In the genomic region with DNA sequence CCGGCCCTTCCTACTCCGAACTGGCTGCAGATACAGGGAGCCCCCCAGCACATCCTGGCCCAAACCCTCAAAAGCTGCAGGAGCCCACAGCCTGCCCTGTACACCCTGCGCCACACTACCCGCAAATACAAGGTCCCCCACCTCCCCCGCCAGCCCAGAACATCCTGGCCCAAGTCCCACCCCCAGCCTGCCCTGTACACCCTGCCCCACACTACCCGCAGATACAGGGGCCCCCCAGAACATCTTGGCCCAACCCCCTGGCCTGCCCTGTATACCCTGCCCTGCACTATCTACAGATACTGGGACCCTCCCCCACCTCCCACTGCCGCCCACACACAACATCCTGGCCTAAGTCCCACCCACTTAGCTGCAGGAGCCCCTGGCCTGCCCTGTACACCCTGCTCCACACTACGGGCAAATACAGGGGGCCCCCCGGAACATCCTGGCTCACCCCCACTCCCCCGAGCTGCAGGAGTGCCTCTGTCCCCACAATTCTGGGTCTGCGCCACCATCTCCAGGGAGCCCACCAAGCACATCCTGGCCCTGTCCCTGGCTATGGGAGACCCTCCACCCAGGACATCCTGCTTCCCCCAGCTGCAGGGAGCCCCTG, we compare ENCODE assay signal across 10 cellular contexts. TPM values are rescaled to one million over a fixed set of nuclear protein-coding genes. Genes with fewer than 3 reads are reported as not detected.
A peak's percentile ranks its signal among the peaks of the same experiment; 100 is the strongest.
DNase-seq lines count a peak whose midpoint lies in the region; ATAC-seq, FAIRE-seq and TF ChIP-seq lines count a peak whose summit lies in the region.
"Had no signal": no experiment of that assay in that cellular context is flagged by ENCODE, and none has a peak within 500 bp of the region (broad histone marks: within the 10 kb centered on the region; RNA-seq: fewer than 3 reads in every experiment).

No MANE protein-coding gene starts in this region.

- H3K27me3 ChIP-seq in HCT116 (ENCODE audit: insufficient read depth, low read length) (no peaks in the 10 kb centered on the region), iPS-20b (ENCODE audit: insufficient read depth, low read length) (no peaks in the 10 kb centered on the region), spleen (replicated peaks in 1 of 7) (no peaks in the 10 kb centered on the region)

- H3K9me3 Mint-ChIP-seq in activated CD8-positive, alpha-beta T cell treated with anti-CD3 and anti-CD28 coated beads, Interleukin-2, amount 10 ng/mL, durations not matched to agents 7 days and 5 days (ENCODE audit: insufficient read depth) = no peaks in the 10 kb centered on the region

- intact Hi-C loops in HCT116 (cut with micrococcal nuclease) (no loop called here), spleen (cut with DNase I; ENCODE audit: low total_unique reads) (no loop called here)

- H3K9me2 ChIP-seq in HCT116 (ENCODE audit: insufficient read depth) = no peaks in the 10 kb centered on the region

- peaks cover 20% of the 10 kb centered on the region for H3K36me3 Mint-ChIP-seq in activated CD8-positive, alpha-beta T cell treated with anti-CD3 and anti-CD28 coated beads, Interleukin-2, amount 10 ng/mL, durations not matched to agents 7 days and 5 days (ENCODE audit: low read depth)

- TF ChIP-seq POLR2A in HCT116 (IDR thresholded peaks at IDR 0.05; ENCODE audit: borderline replicate concordance, extremely low read depth, insufficient read depth, insufficient read length) (no peak), spleen (IDR thresholded peaks at IDR 0.05) (no peak), H54 (IDR thresholded peaks at IDR 0.05; ENCODE audit: low read depth, low read length) (no peak)

- no peak for TF ChIP-seq CTCF in HCT116 (IDR thresholded peaks at IDR 0.05 in 2 of 3, conservative IDR thresholded peaks at IDR 0.05 in 1 of 3; ENCODE audit: borderline replicate concordance in 1 of 3, insufficient read depth in 1 of 3, low read depth in 2 of 3, low read length in 2 of 3)
- no peak for TF ChIP-seq CTCF in spleen (IDR thresholded peaks at IDR 0.05 in 8 of 11, conservative IDR thresholded peaks at IDR 0.05 in 3 of 11)

- H3K27me3 Mint-ChIP-seq in activated CD8-positive, alpha-beta T cell treated with anti-CD3 and anti-CD28 coated beads, Interleukin-2, amount 10 ng/mL, durations not matched to agents 7 days and 5 days (ENCODE audit: low read depth) = no peaks in the 10 kb centered on the region

- DNase-seq in HCT116 (ENCODE audit: low read depth, low spot score) (no peak), spleen (peak; percentile 81), NCI-H1436 treated with DMSO at 0.1 percent for 48 hours (lab: John Stamatoyannopoulos, UW) (no peak), H54 (ENCODE audit: insufficient read length, low spot score) (no peak), NCI-H1930 (lab: John Stamatoyannopoulos, UW) (no peak)
- no peak for DNase-seq in activated CD8-positive, alpha-beta T cell treated with anti-CD3 and anti-CD28 coated beads, Interleukin-2, amount 10 ng/mL, durations not matched to agents 7 days and 5 days
- DNase-seq: effector CD8-positive, alpha-beta T cell; NCI-H1092 had no signal

- peaks cover 7% of the 10 kb centered on the region; the same call in 1 of the 2 replicates for H4K20me1 ChIP-seq in HCT116 (ENCODE audit: insufficient read depth)

- no peak for ATAC-seq in HCT116
- ATAC-seq in activated CD8-positive, alpha-beta T cell treated with anti-CD3 and anti-CD28 coated beads, Interleukin-2, amount 10 ng/mL, durations not matched to agents 7 days and 5 days = peak; percentile 27
- ATAC-seq in GM18511 (IDR thresholded peaks at IDR 0.05; ENCODE audit: unreplicated experiment) = no peak

- H2AFZ ChIP-seq in HCT116 (ENCODE audit: low read depth, low read length, poor library complexity, severe bottlenecking) = no peak overlapping the region

- POLR2A ChIA-PET in HCT116 (lab: Charles Lee) = interaction anchor here (1.0 kb wide), 1 partner anchor 9 kb away, joined by 4 read pairs; the partner anchor contains the start of gene LPCAT1
- POLR2A ChIA-PET in activated CD8-positive, alpha-beta T cell treated with anti-CD3 and anti-CD28 coated beads, Interleukin-2, amount 10 ng/mL, durations not matched to agents 7 days and 5 days (lab: Charles Lee) = no interaction called here

- H3K36me3 ChIP-seq in HCT116 (ENCODE audit: control insufficient read depth in 1 of 2, insufficient read depth in 2 of 2, low read length in 2 of 2) (peaks cover 11 to 31% of the 10 kb centered on the region in 2 experiments; a peak in 3 of 4 replicates), iPS-20b (ENCODE audit: insufficient read depth, low read depth, low read length) (peaks cover 83% of the 10 kb centered on the region), spleen (peaks cover 0 to 92% (median 55%) of the 10 kb centered on the region in 6 donors)

- no TSS peak for BruUV-seq in HCT116 (replicated peaks; lab: Mats Ljungman, UMichigan)

- H3K4me3 Mint-ChIP-seq in activated CD8-positive, alpha-beta T cell treated with anti-CD3 and anti-CD28 coated beads, Interleukin-2, amount 10 ng/mL, durations not matched to agents 7 days and 5 days = no peak overlapping the region

- peaks cover 98% of the 10 kb centered on the region for H3K79me2 ChIP-seq in HCT116 (ENCODE audit: insufficient read depth, low read length)

- CTCF ChIA-PET in HCT116 (lab: Charles Lee) = no interaction called here
- CTCF ChIA-PET in activated CD8-positive, alpha-beta T cell treated with anti-CD3 and anti-CD28 coated beads, Interleukin-2, amount 10 ng/mL, durations not matched to agents 7 days and 5 days (lab: Charles Lee) = no interaction called here

- H3K27ac Mint-ChIP-seq in activated CD8-positive, alpha-beta T cell treated with anti-CD3 and anti-CD28 coated beads, Interleukin-2, amount 10 ng/mL, durations not matched to agents 7 days and 5 days = no peak overlapping the region

- H3K9me3 ChIP-seq in HCT116 (ENCODE audit: control insufficient read depth in 1 of 2, insufficient read depth in 1 of 2, low read depth in 1 of 2, low read length in 2 of 2) (no peaks in the 10 kb centered on the region), iPS-20b (ENCODE audit: insufficient read depth, low read depth, low read length) (no peaks in the 10 kb centered on the region), spleen (no peaks in the 10 kb centered on the region)

- WGBS in spleen, 5 donors = 71 to 88% (median 74%) methylated on average over 9 to 11 of the region's 11 CpGs

- H3K4me1 Mint-ChIP-seq in activated CD8-positive, alpha-beta T cell treated with anti-CD3 and anti-CD28 coated beads, Interleukin-2, amount 10 ng/mL, durations not matched to agents 7 days and 5 days (ENCODE audit: low read depth) = peaks cover 26% of the 10 kb centered on the region

- H3K27ac ChIP-seq in HCT116 (ENCODE audit: low read depth, low read length) (peak overlapping the region; percentile 63; the same call in 1 of the 2 replicates), iPS-20b (ENCODE audit: low read length) (peak overlapping the region; percentile 97), spleen (peak overlapping the region in 7 of 8 donors; percentile 58 to 98 (median 77))

- peak overlapping the region; percentile 65 for H3K9ac ChIP-seq in HCT116 (ENCODE audit: low read length)
- peak overlapping the region; percentile 80 for H3K9ac ChIP-seq in iPS-20b (ENCODE audit: low read depth, low read length)

- RAD21 ChIA-PET in HCT116 (lab: Charles Lee; ENCODE audit: low non-redundant PET in 1 of 2, low total read pairs in 2 of 2, uncharacterized antibody in 2 of 2, unreplicated experiment in 2 of 2) = no interaction called here

- no peak overlapping the region for H3K4me3 ChIP-seq in HCT116 (replicated peaks in 1 of 2; ENCODE audit: low read depth in 1 of 2, low read length in 2 of 2)
- peak overlapping the region; percentile 53; the same call in 1 of the 2 replicates for H3K4me3 ChIP-seq in iPS-20b (ENCODE audit: low read length)
- H3K4me3 ChIP-seq in spleen = peak overlapping the region in 1 of 8 donors; percentile 46

- peak overlapping the region; percentile 64 for H3K4me2 ChIP-seq in HCT116 (ENCODE audit: low read length)

- H3K4me1 ChIP-seq in HCT116 (ENCODE audit: control insufficient read depth in 1 of 2, insufficient read depth in 2 of 2, low read length in 2 of 2) (peaks cover 16 to 48% of the 10 kb centered on the region in 2 experiments), iPS-20b (ENCODE audit: insufficient read depth, low read length) (peaks cover 39% of the 10 kb centered on the region), spleen (peaks cover 48 to 100% (median 86%) of the 10 kb centered on the region in 6 donors)

- FAIRE-seq in H54 (lab: Jason Lieb, UNC) = no peak

- TF ChIP-seq RAD21 in HCT116 (IDR thresholded peaks at IDR 0.05; ENCODE audit: low read depth) = no peak

TF ChIP-seq in HCT116, 20 proteins besides CTCF, POLR2A, EP300 and RAD21 (continues in another document):
- TF ChIP-seq, protein P1, sequence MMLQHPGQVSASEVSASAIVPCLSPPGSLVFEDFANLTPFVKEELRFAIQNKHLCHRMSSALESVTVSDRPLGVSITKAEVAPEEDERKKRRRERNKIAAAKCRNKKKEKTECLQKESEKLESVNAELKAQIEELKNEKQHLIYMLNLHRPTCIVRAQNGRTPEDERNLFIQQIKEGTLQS (IDR thresholded peaks at IDR 0.05) = no peak

RNA-seq across cellular contexts. Expression of gene LPCAT1, which starts 8.3 kb away (rescaled TPM):
- 75.0 TPM for total RNA-seq in HCT116 (2021; ENCODE audit: unreplicated experiment)
- 33.5 and 34.7 TPM in 2 replicates for polyA plus RNA-seq in HCT116 (2012)
- total RNA-seq in activated CD8-positive, alpha-beta T cell treated with anti-CD3 and anti-CD28 coated beads, Interleukin-2, amount 10 ng/mL, durations not matched to agents 7 days and 5 days = 10 to 100 TPM; 60.8 to 68.3 TPM
- total RNA-seq in spleen = 100 to 1,000 TPM; 126 to 322 (median 223) TPM
- polyA plus RNA-seq in spleen = 100 to 1,000 TPM in 1 of 3 donors, 10 to 100 TPM in 2; 52.2 to 123 (median 94.8) TPM
